ENCODE assay signal across 12 cellular contexts in genomic region chr17:72477529-72477928, GRCh38.
DNase-seq lines count a peak whose midpoint lies in the region; ATAC-seq and TF ChIP-seq lines count a peak whose summit lies in the region.
"Had no signal": no experiment of that assay in that cellular context is flagged by ENCODE, and none has a peak within 500 bp of the region (broad histone marks: within the 10 kb centered on the region; RNA-seq: fewer than 3 reads in every experiment).

No MANE protein-coding gene starts in this region.

- H3K27me3 Mint-ChIP-seq in T-cell: peaks cover 21 to 27% of the 10 kb centered on the region in 2 donors

- H3K79me1 ChIP-seq in mesenchymal stem cell (replicated peaks; ENCODE audit: low read length, poor library complexity, severe bottlenecking): peaks cover 39% of the 10 kb centered on the region

- no peak for TF ChIP-seq EP300 in transverse colon (IDR thresholded peaks at IDR 0.05; ENCODE audit: low read depth)

- no peak overlapping the region for H3K4me3 ChIP-seq in esophagus (ENCODE audit: low read depth in 1 of 2, low read length in 2 of 2)
- H3K4me3 ChIP-seq in transverse colon: no peak overlapping the region
- H3K4me3 ChIP-seq in mesenchymal stem cell (ENCODE audit: insufficient read depth in 1 of 2, low read depth in 1 of 2, low read length in 2 of 2): no peak overlapping the region
- H3K4me3 ChIP-seq: testis had no signal

- no peak overlapping the region for H3K27ac Mint-ChIP-seq in T-cell

- no peak overlapping the region for H3K23ac ChIP-seq in mesenchymal stem cell (ENCODE audit: low read length in 2 of 2)

- H3K4me3 Mint-ChIP-seq in T-cell: no peak overlapping the region

- 46 to 52% methylated on average over 7 of the region's 7 CpGs for WGBS in esophagus, 2 donors
- WGBS in transverse colon (ENCODE audit: low coverage in 1 of 2), 2 donors: 25 to 46% methylated on average over 4 to 7 of the region's 7 CpGs
- WGBS in mesenchymal stem cell: 94% methylated on average over 5 of the region's 7 CpGs

- H2BK15ac ChIP-seq in mesenchymal stem cell (ENCODE audit: low read depth, poor library complexity, severe bottlenecking): no peak overlapping the region

- H3K4me1 Mint-ChIP-seq in T-cell: no peaks in the 10 kb centered on the region

- H2BK5ac ChIP-seq in mesenchymal stem cell (ENCODE audit: low read depth, low read length, poor library complexity, severe bottlenecking): no peak overlapping the region

- H3K27me3 ChIP-seq in esophagus (ENCODE audit: control insufficient read depth in 1 of 2, insufficient read depth in 2 of 2, low read length in 2 of 2): no peaks in the 10 kb centered on the region
- H3K27me3 ChIP-seq in transverse colon: no peaks in the 10 kb centered on the region
- peaks cover 0 to 20% of the 10 kb centered on the region in 2 experiments for H3K27me3 ChIP-seq in mesenchymal stem cell (ENCODE audit: control insufficient read depth in 1 of 2, insufficient read depth in 1 of 2, low read length in 2 of 2)
- H3K27me3 ChIP-seq: testis had no signal

- no peak overlapping the region for H2BK120ac ChIP-seq in mesenchymal stem cell (ENCODE audit: low read depth, low read length)

- H3K4ac ChIP-seq in mesenchymal stem cell (ENCODE audit: low read depth in 1 of 2, low read length in 2 of 2): no peak overlapping the region

- POLR2A ChIA-PET in T-cell (lab: Charles Lee): no interaction called here

- H2BK12ac ChIP-seq in mesenchymal stem cell (ENCODE audit: low read length in 2 of 2): no peak overlapping the region

- intact Hi-C loops in transverse colon (cut with DNase I; ENCODE audit: low total_unique reads): no loop called here

- H3K4me2 ChIP-seq in mesenchymal stem cell (ENCODE audit: low read length, poor library complexity, severe bottlenecking): no peak overlapping the region

- H3K36me3 ChIP-seq in esophagus (ENCODE audit: control insufficient read depth in 2 of 2, insufficient read depth in 2 of 2, low read length in 1 of 2) (no peaks in the 10 kb centered on the region), transverse colon (no peaks in the 10 kb centered on the region), mesenchymal stem cell (ENCODE audit: control insufficient read depth in 1 of 2, insufficient read depth in 2 of 2, low read depth in 1 of 2, low read length in 2 of 2) (no peaks in the 10 kb centered on the region)
- H3K36me3 ChIP-seq: WERI-Rb-1 had no signal

- CTCF ChIA-PET in T-cell (lab: Charles Lee): no interaction called here

- TF ChIP-seq CTCF in transverse colon (IDR thresholded peaks at IDR 0.05): no peak

- no peak overlapping the region for H2AK5ac ChIP-seq in mesenchymal stem cell (ENCODE audit: low read length, severe bottlenecking)

- peaks cover 0 to 10% (median 5%) of the 10 kb centered on the region in 3 donors for H3K9me3 Mint-ChIP-seq in T-cell

- no peak for TF ChIP-seq POLR2A in transverse colon (IDR thresholded peaks at IDR 0.05)

- no peak overlapping the region for H4K91ac ChIP-seq in mesenchymal stem cell (ENCODE audit: low read length)

- H3K4me1 ChIP-seq in esophagus (ENCODE audit: control insufficient read depth in 2 of 2, insufficient read depth in 2 of 2, low read length in 1 of 2) (peaks cover 0 to 3% of the 10 kb centered on the region in 2 donors), transverse colon (peaks cover 0 to 43% (median 30%) of the 10 kb centered on the region in 4 donors), mesenchymal stem cell (ENCODE audit: control insufficient read depth, insufficient read depth, low read depth, low read length) (peaks cover 9% of the 10 kb centered on the region)
- H3K4me1 ChIP-seq: testis had no signal

- H3K14ac ChIP-seq in mesenchymal stem cell (ENCODE audit: low read length in 2 of 2): no peak overlapping the region

- no peak overlapping the region for H4K8ac ChIP-seq in mesenchymal stem cell (ENCODE audit: low read length)

- in situ Hi-C loops in transverse colon (cut with MboI; ENCODE audit: low pct_ligation_motif_present in 1 of 4, low pct_unique_long_range_greater_than_20kb in 1 of 4, low sequenced_read_pairs in 3 of 4): no loop called here

- H2AFZ ChIP-seq in mesenchymal stem cell (ENCODE audit: low read depth, low read length): no peak overlapping the region

- H3K18ac ChIP-seq in mesenchymal stem cell (ENCODE audit: low read depth in 1 of 2, low read length in 2 of 2): no peak overlapping the region

- H3K27ac ChIP-seq in esophagus (ENCODE audit: low read depth in 2 of 2, low read length in 1 of 2) (peak overlapping the region; percentile 82 to 88), transverse colon (peak overlapping the region; percentile 51 to 84 (median 75)), mesenchymal stem cell (ENCODE audit: low read length, poor library complexity, severe bottlenecking) (no peak overlapping the region)
- H3K27ac ChIP-seq: testis, WERI-Rb-1 had no signal

- H3K9me3 ChIP-seq in esophagus (ENCODE audit: control insufficient read depth in 2 of 2, insufficient read depth in 1 of 2, low read depth in 1 of 2, low read length in 1 of 2) (no peaks in the 10 kb centered on the region), transverse colon (no peaks in the 10 kb centered on the region), mesenchymal stem cell (ENCODE audit: control insufficient read depth, low read length) (no peaks in the 10 kb centered on the region)
- H3K9me3 ChIP-seq: testis had no signal

- DNase-seq in NCI-H82 (lab: John Stamatoyannopoulos, UW): peak; percentile 9
- DNase-seq in NCI-H82 treated with DMSO at 0.1 percent for 48 hours (lab: John Stamatoyannopoulos, UW; ENCODE audit: unreplicated experiment): no peak
- peak; percentile 76 for DNase-seq in NCI-H510A (lab: John Stamatoyannopoulos, UW)
- peak; percentile 70 for DNase-seq in transverse colon
- DNase-seq in mesenchymal stem cell: no peak
- DNase-seq in T-cell: no peak
- DNase-seq in SHP77 treated with DMSO at 0.1 percent for 48 hours (lab: John Stamatoyannopoulos, UW): no peak
- DNase-seq: aorta, testis, WERI-Rb-1 had no signal

- no peaks in the 10 kb centered on the region for H3K36me3 Mint-ChIP-seq in T-cell

- H3K9ac ChIP-seq in mesenchymal stem cell (ENCODE audit: low read length): no peak overlapping the region

- no peak for ATAC-seq in T-cell (replicated peaks in 1 of 4)
- ATAC-seq: sciatic nerve had no signal

Comparison
In these comparisons a context has a peak if more than half of its experiments do, and no peak if none do; other contexts are left out.
1. DNase-seq: peak in NCI-H82 (single experiment), NCI-H510A (single experiment) and transverse colon (single experiment); none in NCI-H82 treated with DMSO at 0.1 percent for 48 hours (single experiment), mesenchymal stem cell (single experiment), T-cell (0 of 34) and SHP77 treated with DMSO at 0.1 percent for 48 hours (single experiment).